In the genomic region with DNA sequence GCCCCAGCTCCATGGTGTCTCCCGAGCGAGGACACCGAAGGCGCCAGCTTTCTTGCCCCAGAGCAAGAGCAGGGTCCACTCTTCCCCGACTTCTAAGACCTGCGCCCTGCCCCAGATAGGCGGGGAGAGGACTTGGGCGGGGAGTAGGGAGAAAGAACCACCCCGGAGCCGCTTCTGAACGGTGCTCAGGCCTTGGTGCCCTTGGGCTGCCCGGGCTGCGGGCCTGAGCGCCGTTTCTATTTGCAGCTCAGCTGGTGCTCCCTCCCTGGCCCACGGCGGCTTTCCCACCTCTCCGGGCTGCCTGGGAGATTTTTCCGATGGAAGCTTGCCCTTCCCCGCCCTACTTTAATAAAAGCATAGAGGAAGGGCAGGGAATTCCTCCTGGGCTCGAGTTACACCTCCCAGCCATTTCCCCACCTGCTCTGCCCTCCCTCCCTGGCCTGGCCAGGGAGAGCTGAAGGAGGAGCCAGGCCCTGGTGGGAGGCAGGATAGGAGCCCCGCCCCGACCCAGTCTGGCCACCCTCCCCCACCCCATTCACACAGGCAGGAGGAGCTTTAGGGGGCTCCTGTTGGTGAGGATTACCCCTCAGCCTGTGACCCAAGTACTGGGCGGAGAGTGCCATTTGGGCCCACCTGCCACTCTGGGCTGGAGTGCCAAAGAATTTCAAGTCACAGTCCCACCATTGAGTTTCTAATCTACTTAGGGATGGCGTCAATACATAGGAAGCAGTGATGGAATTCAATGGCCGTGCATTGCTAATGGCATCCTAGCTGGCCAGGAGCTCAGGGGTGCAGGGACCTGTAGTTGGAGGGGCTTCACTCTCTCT, we compare ENCODE assay signal across 1 cellular context.
TF ChIP-seq lines count a peak whose summit lies in the region.

No MANE protein-coding gene starts in this region.

TF ChIP-seq in HepG2, 621 proteins besides CTCF, POLR2A, EP300 and RAD21 (continues in another document):
- no peak for TF ChIP-seq MEIS1 (CRISPR knock-in tag; IDR thresholded peaks at IDR 0.05; ENCODE audit: borderline replicate concordance)
- peak; percentile 47; the same call in 1 of the 2 replicates for TF ChIP-seq ZNF777 (CRISPR knock-in tag; IDR thresholded peaks at IDR 0.05)
- TF ChIP-seq ZNF263 (CRISPR knock-in tag; IDR thresholded peaks at IDR 0.05): peak; percentile 87
- no peak for TF ChIP-seq SSRP1 (CRISPR knock-in tag; IDR thresholded peaks at IDR 0.05)
- peak; percentile 61 for TF ChIP-seq RBM39 (IDR thresholded peaks at IDR 0.05; ENCODE audit: low read depth, low read length, poor library complexity, severe bottlenecking)
- 0 out of 2 replicates have a peak, but pooled peaks have one; percentile 33 for TF ChIP-seq PHF21A (CRISPR knock-in tag; IDR thresholded peaks at IDR 0.05)
- TF ChIP-seq, protein P1, sequence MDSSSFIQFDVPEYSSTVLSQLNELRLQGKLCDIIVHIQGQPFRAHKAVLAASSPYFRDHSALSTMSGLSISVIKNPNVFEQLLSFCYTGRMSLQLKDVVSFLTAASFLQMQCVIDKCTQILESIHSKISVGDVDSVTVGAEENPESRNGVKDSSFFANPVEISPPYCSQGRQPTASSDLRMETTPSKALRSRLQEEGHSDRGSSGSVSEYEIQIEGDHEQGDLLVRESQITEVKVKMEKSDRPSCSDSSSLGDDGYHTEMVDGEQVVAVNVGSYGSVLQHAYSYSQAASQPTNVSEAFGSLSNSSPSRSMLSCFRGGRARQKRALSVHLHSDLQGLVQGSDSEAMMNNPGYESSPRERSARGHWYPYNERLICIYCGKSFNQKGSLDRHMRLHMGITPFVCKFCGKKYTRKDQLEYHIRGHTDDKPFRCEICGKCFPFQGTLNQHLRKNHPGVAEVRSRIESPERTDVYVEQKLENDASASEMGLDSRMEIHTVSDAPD (CRISPR knock-in tag; IDR thresholded peaks at IDR 0.05): no peak
- TF ChIP-seq ZNF615 (CRISPR knock-in tag; IDR thresholded peaks at IDR 0.05; ENCODE audit: borderline replicate concordance): peak; percentile 54; the same call in 1 of the 2 replicates
- no peak for TF ChIP-seq KLF11 (CRISPR knock-in tag; IDR thresholded peaks at IDR 0.05)
- no peak for TF ChIP-seq SP1 (IDR thresholded peaks at IDR 0.05)
- peak; percentile 5; the same call in 1 of the 2 replicates for TF ChIP-seq SP1 (CRISPR knock-in tag; IDR thresholded peaks at IDR 0.05)
- TF ChIP-seq, protein P2, sequence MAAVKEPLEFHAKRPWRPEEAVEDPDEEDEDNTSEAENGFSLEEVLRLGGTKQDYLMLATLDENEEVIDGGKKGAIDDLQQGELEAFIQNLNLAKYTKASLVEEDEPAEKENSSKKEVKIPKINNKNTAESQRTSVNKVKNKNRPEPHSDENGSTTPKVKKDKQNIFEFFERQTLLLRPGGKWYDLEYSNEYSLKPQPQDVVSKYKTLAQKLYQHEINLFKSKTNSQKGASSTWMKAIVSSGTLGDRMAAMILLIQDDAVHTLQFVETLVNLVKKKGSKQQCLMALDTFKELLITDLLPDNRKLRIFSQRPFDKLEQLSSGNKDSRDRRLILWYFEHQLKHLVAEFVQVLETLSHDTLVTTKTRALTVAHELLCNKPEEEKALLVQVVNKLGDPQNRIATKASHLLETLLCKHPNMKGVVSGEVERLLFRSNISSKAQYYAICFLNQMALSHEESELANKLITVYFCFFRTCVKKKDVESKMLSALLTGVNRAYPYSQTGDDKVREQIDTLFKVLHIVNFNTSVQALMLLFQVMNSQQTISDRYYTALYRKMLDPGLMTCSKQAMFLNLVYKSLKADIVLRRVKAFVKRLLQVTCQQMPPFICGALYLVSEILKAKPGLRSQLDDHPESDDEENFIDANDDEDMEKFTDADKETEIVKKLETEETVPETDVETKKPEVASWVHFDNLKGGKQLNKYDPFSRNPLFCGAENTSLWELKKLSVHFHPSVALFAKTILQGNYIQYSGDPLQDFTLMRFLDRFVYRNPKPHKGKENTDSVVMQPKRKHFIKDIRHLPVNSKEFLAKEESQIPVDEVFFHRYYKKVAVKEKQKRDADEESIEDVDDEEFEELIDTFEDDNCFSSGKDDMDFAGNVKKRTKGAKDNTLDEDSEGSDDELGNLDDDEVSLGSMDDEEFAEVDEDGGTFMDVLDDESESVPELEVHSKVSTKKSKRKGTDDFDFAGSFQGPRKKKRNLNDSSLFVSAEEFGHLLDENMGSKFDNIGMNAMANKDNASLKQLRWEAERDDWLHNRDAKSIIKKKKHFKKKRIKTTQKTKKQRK (IDR thresholded peaks at IDR 0.05; ENCODE audit: low read length): no peak
- no peak for TF ChIP-seq SAFB2 (CRISPR knock-in tag; IDR thresholded peaks at IDR 0.05; ENCODE audit: borderline replicate concordance, low read depth)
- TF ChIP-seq TAF1 (CRISPR knock-in tag; IDR thresholded peaks at IDR 0.05): 0 out of 2 replicates have a peak, but pooled peaks have one; percentile 22
- TF ChIP-seq, protein P3, sequence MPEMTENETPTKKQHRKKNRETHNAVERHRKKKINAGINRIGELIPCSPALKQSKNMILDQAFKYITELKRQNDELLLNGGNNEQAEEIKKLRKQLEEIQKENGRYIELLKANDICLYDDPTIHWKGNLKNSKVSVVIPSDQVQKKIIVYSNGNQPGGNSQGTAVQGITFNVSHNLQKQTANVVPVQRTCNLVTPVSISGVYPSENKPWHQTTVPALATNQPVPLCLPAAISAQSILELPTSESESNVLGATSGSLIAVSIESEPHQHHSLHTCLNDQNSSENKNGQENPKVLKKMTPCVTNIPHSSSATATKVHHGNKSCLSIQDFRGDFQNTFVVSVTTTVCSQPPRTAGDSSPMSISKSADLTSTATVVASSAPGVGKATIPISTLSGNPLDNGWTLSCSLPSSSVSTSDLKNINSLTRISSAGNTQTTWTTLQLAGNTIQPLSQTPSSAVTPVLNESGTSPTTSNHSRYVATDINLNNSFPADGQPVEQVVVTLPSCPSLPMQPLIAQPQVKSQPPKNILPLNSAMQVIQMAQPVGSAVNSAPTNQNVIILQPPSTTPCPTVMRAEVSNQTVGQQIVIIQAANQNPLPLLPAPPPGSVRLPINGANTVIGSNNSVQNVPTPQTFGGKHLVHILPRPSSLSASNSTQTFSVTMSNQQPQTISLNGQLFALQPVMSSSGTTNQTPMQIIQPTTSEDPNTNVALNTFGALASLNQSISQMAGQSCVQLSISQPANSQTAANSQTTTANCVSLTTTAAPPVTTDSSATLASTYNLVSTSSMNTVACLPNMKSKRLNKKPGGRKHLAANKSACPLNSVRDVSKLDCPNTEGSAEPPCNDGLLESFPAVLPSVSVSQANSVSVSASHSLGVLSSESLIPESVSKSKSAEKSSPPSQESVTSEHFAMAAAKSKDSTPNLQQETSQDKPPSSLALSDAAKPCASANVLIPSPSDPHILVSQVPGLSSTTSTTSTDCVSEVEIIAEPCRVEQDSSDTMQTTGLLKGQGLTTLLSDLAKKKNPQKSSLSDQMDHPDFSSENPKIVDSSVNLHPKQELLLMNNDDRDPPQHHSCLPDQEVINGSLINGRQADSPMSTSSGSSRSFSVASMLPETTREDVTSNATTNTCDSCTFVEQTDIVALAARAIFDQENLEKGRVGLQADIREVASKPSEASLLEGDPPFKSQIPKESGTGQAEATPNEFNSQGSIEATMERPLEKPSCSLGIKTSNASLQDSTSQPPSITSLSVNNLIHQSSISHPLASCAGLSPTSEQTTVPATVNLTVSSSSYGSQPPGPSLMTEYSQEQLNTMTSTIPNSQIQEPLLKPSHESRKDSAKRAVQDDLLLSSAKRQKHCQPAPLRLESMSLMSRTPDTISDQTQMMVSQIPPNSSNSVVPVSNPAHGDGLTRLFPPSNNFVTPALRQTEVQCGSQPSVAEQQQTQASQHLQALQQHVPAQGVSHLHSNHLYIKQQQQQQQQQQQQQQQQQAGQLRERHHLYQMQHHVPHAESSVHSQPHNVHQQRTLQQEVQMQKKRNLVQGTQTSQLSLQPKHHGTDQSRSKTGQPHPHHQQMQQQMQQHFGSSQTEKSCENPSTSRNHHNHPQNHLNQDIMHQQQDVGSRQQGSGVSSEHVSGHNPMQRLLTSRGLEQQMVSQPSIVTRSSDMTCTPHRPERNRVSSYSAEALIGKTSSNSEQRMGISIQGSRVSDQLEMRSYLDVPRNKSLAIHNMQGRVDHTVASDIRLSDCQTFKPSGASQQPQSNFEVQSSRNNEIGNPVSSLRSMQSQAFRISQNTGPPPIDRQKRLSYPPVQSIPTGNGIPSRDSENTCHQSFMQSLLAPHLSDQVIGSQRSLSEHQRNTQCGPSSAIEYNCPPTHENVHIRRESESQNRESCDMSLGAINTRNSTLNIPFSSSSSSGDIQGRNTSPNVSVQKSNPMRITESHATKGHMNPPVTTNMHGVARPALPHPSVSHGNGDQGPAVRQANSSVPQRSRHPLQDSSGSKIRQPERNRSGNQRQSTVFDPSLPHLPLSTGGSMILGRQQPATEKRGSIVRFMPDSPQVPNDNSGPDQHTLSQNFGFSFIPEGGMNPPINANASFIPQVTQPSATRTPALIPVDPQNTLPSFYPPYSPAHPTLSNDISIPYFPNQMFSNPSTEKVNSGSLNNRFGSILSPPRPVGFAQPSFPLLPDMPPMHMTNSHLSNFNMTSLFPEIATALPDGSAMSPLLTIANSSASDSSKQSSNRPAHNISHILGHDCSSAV (CRISPR knock-in tag; IDR thresholded peaks at IDR 0.05; ENCODE audit: borderline replicate concordance): no peak
- TF ChIP-seq HMGXB4 (CRISPR knock-in tag; IDR thresholded peaks at IDR 0.05; ENCODE audit: borderline replicate concordance in 1 of 2, low read depth in 1 of 2): no peak
- no peak for TF ChIP-seq FOXO1 (CRISPR knock-in tag; IDR thresholded peaks at IDR 0.05)
- no peak for TF ChIP-seq RAD51 (IDR thresholded peaks at IDR 0.05; ENCODE audit: borderline replicate concordance)
- TF ChIP-seq MTF2 (CRISPR knock-in tag; IDR thresholded peaks at IDR 0.05; ENCODE audit: borderline replicate concordance): 0 out of 2 replicates have a peak, but pooled peaks have one; percentile 22
- TF ChIP-seq, protein P4, sequence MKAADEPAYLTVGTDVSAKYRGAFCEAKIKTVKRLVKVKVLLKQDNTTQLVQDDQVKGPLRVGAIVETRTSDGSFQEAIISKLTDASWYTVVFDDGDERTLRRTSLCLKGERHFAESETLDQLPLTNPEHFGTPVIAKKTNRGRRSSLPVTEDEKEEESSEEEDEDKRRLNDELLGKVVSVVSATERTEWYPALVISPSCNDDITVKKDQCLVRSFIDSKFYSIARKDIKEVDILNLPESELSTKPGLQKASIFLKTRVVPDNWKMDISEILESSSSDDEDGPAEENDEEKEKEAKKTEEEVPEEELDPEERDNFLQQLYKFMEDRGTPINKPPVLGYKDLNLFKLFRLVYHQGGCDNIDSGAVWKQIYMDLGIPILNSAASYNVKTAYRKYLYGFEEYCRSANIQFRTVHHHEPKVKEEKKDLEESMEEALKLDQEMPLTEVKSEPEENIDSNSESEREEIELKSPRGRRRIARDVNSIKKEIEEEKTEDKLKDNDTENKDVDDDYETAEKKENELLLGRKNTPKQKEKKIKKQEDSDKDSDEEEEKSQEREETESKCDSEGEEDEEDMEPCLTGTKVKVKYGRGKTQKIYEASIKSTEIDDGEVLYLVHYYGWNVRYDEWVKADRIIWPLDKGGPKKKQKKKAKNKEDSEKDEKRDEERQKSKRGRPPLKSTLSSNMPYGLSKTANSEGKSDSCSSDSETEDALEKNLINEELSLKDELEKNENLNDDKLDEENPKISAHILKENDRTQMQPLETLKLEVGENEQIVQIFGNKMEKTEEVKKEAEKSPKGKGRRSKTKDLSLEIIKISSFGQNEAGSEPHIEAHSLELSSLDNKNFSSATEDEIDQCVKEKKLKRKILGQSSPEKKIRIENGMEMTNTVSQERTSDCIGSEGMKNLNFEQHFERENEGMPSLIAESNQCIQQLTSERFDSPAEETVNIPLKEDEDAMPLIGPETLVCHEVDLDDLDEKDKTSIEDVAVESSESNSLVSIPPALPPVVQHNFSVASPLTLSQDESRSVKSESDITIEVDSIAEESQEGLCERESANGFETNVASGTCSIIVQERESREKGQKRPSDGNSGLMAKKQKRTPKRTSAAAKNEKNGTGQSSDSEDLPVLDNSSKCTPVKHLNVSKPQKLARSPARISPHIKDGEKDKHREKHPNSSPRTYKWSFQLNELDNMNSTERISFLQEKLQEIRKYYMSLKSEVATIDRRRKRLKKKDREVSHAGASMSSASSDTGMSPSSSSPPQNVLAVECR (CRISPR knock-in tag; IDR thresholded peaks at IDR 0.05; ENCODE audit: borderline replicate concordance): peak; percentile 13; the same call in 1 of the 2 replicates
- TF ChIP-seq SIX4 (CRISPR knock-in tag; IDR thresholded peaks at IDR 0.05): peak; percentile 19; the same call in 1 of the 2 replicates
- 0 out of 2 replicates have a peak, but pooled peaks have one; percentile 8 for TF ChIP-seq PITX1 (CRISPR knock-in tag; IDR thresholded peaks at IDR 0.05)
- peak; percentile 55 for TF ChIP-seq PTBP1 (IDR thresholded peaks at IDR 0.05; ENCODE audit: low read depth, low read length, poor library complexity, severe bottlenecking)
- TF ChIP-seq PATZ1 (CRISPR knock-in tag; IDR thresholded peaks at IDR 0.05): peak; percentile 46; the same call in 1 of the 2 replicates
- 0 out of 2 replicates have a peak, but pooled peaks have one; percentile 20 for TF ChIP-seq ZNF691 (CRISPR knock-in tag; IDR thresholded peaks at IDR 0.05; ENCODE audit: borderline replicate concordance, low read depth)
